12 cellular contexts compared by ENCODE assay signal in the genomic region with DNA sequence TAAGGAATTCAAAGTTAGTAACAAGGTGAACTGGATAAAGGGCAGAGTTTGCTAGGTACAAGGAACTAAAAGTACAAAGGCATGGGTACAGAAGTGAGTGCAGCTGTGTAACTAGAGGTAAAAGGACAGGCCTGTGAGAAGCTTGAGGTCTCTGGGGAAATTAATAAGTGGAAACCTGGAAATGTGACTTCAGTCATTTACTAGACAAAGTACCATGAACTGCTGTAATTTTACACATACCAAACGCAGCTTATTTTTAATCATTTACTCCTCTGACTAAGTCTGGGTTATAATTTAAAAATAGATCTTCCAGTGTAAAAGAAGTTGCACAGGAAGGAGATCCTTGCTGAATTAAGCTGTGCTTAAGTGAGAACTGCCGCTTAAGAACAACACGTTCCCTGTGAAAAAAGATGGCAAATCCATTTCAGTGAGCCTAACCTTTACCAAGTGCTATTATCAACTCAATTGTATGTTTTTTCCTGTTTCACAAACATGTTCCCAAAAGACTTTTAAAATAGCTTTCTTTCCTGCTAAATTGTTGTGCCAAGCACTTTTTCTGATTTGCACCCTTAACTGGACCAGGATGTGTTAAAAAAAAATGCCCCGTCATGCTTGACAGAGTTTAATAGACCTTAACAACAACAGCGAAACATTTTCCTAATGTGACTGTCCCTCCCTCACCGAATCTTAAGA. TPM values are rescaled to one million over a fixed set of nuclear protein-coding genes. Genes with fewer than 3 reads are reported as not detected.
A peak's percentile ranks its signal among the peaks of the same experiment; 100 is the strongest.
DNase-seq lines count a peak whose midpoint lies in the region; ATAC-seq and TF ChIP-seq lines count a peak whose summit lies in the region.
"Had no signal": no experiment of that assay in that cellular context is flagged by ENCODE, and none has a peak within 500 bp of the region (broad histone marks: within the 10 kb centered on the region; RNA-seq: fewer than 3 reads in every experiment).

No MANE protein-coding gene starts in this region.

- H3K36me3 ChIP-seq in gastroesophageal sphincter (no peaks in the 10 kb centered on the region), PC-3 (ENCODE audit: low read depth, low read length) (no peaks in the 10 kb centered on the region)

- 47 to 49% methylated on average over 6 of the region's 6 CpGs for WGBS in gastroesophageal sphincter (ENCODE audit: low coverage in 1 of 2), 2 donors

- H3K27me3 ChIP-seq in gastroesophageal sphincter (no peaks in the 10 kb centered on the region), PC-3 (ENCODE audit: low read length) (peaks cover 7% of the 10 kb centered on the region; the same call in 1 of the 2 replicates)

- BruUV-seq in PC-3 (replicated peaks; lab: Mats Ljungman, UMichigan) = no TSS peak

- H3F3A ChIP-seq in PC-3 (ENCODE audit: low read length, unreplicated experiment) = no peaks in the 10 kb centered on the region

- no peaks in the 10 kb centered on the region for H3K4me1 ChIP-seq in gastroesophageal sphincter
- H3K4me1 ChIP-seq in PC-3 (ENCODE audit: insufficient read depth, low read length) = no peaks in the 10 kb centered on the region

- no peak for TF ChIP-seq CTCF in gastroesophageal sphincter (IDR thresholded peaks at IDR 0.05)
- no peak for TF ChIP-seq CTCF in PC-3 (conservative IDR thresholded peaks at IDR 0.05; ENCODE audit: low read depth, low read length)

- peak; percentile 25 for DNase-seq in putamen (ENCODE audit: low spot score)
- no peak for DNase-seq in globus pallidus (ENCODE audit: low spot score)
- DNase-seq in PC-3 = no peak
- DNase-seq in NCI-H345 treated with DMSO at 0.1 percent for 48 hours (lab: John Stamatoyannopoulos, UW; ENCODE audit: unreplicated experiment) = no peak
- no peak for DNase-seq in activated CD4-positive, CD25-positive, alpha-beta regulatory T cell treated with anti-CD3 and anti-CD28 coated beads, Interleukin-2, amount 50 U/mL, for 72 hours
- DNase-seq: activated naive CD4-positive, alpha-beta T cell treated with anti-CD3 and anti-CD28 coated beads, Interleukin-2, amount 50 U/mL, for 16 hours; DMS 273 treated with DMSO at 0.1 percent for 48 hours had no signal

- POLR2A ChIA-PET in PC-3 (lab: Charles Lee; ENCODE audit: unreplicated experiment) = interaction anchor here (0.6 kb wide), 1 partner anchor 330 kb away, joined by 3 read pairs; no protein-coding TSS in a partner anchor

- H3K9me3 ChIP-seq in gastroesophageal sphincter (no peaks in the 10 kb centered on the region), PC-3 (ENCODE audit: low read length) (no peaks in the 10 kb centered on the region)

- no peak for TF ChIP-seq POLR2A in gastroesophageal sphincter (IDR thresholded peaks at IDR 0.05)

- H2AFZ ChIP-seq in PC-3 (ENCODE audit: low read length) = no peak overlapping the region

- H3K9ac ChIP-seq in PC-3 (ENCODE audit: low read length) = no peak overlapping the region

- ATAC-seq in GM18861 (IDR thresholded peaks at IDR 0.05; ENCODE audit: unreplicated experiment) (peak; percentile 88), HG03571 (IDR thresholded peaks at IDR 0.05; ENCODE audit: unreplicated experiment) (peak; percentile 66), gastroesophageal sphincter (peak; percentile 79), PC-3 (no peak)
- ATAC-seq: esophagus mucosa; natural killer cell treated with Interleukin-12 subunit alpha and Interleukin-12 subunit beta and Interleukin-15 and Interleukin-18, amount 100 ng/mL, for 72 hours had no signal

- intact Hi-C loops in PC-3 (cut with micrococcal nuclease) = no loop called here

- TF ChIP-seq EP300 in gastroesophageal sphincter (IDR thresholded peaks at IDR 0.05) = no peak

- CTCF ChIA-PET in PC-3 (lab: Charles Lee) = no interaction called here

- H3K4me3 ChIP-seq in gastroesophageal sphincter = no peak overlapping the region
- H3K4me3 ChIP-seq in PC-3 (ENCODE audit: low read length) = no peak overlapping the region

- H3K27ac ChIP-seq in gastroesophageal sphincter = peak overlapping the region in 1 of 4 donors; percentile 26
- H3K27ac ChIP-seq in PC-3 (ENCODE audit: low read length) = no peak overlapping the region

- H3K9me2 ChIP-seq in PC-3 (replicated peaks; ENCODE audit: low read length) = no peaks in the 10 kb centered on the region

- no peaks in the 10 kb centered on the region for H4K20me1 ChIP-seq in PC-3 (ENCODE audit: low read length)

- H3K4me2 ChIP-seq in PC-3 (ENCODE audit: low read length) = no peak overlapping the region

- H3K79me2 ChIP-seq in PC-3 (ENCODE audit: low read length) = no peaks in the 10 kb centered on the region

RNA-seq across cellular contexts. Expression of a gene that starts 44.3 kb away (rescaled TPM):
- total RNA-seq in gastroesophageal sphincter (10 to 100 TPM in 3 of 4 donors, 1 to 10 TPM in 1; 7.9 to 66.7 (median 31.4) TPM), PC-3 (2014; rRNA removed) (not detected in 2 replicates)
